8 cellular contexts compared by ENCODE assay signal in genomic region chr17:60602871-60603270, GRCh38. TPM values are rescaled to one million over a fixed set of nuclear protein-coding genes. Genes with fewer than 3 reads are reported as not detected.
DNase-seq lines count a peak whose midpoint lies in the region; ATAC-seq and TF ChIP-seq lines count a peak whose summit lies in the region.

No MANE protein-coding gene starts in this region.

- H3K9me3 Mint-ChIP-seq in activated CD4-positive, alpha-beta T cell treated with anti-CD3 and anti-CD28 coated beads for 36 hours (ENCODE audit: low read depth): no peaks in the 10 kb centered on the region
- no peaks in the 10 kb centered on the region for H3K9me3 Mint-ChIP-seq in activated CD8-positive, alpha-beta T cell treated with anti-CD3 and anti-CD28 coated beads, Interleukin-2, amount 10 ng/mL, durations not matched to agents 7 days and 5 days (ENCODE audit: insufficient read depth)
- H3K9me3 Mint-ChIP-seq in stimulated activated memory B cell treated with anti-CD40 and anti-IgM and Interleukin-4, amounts not matched to agents 10 μg/mL and 1 μg/mL and 100 μg/mL, for 72 hours: no peaks in the 10 kb centered on the region

- CTCF ChIA-PET in activated CD4-positive, alpha-beta T cell treated with anti-CD3 and anti-CD28 coated beads for 36 hours (lab: Charles Lee): interaction anchor here (0.6 to 1.6 kb wide), 3 partner anchors 33 to 77 kb away, joined by 3 to 4 read pairs (median 3); partner anchors contain the start of gene APPBP2
- CTCF ChIA-PET in activated CD8-positive, alpha-beta T cell treated with anti-CD3 and anti-CD28 coated beads, Interleukin-2, amount 10 ng/mL, durations not matched to agents 7 days and 5 days (lab: Charles Lee): interaction anchor here (1.1 to 1.3 kb wide), 2 partner anchors 35 to 38 kb away, joined by 3 to 4 read pairs; no protein-coding TSS in a partner anchor

- H3K27me3 Mint-ChIP-seq in activated CD4-positive, alpha-beta T cell treated with anti-CD3 and anti-CD28 coated beads for 36 hours: no peaks in the 10 kb centered on the region
- H3K27me3 Mint-ChIP-seq in activated CD8-positive, alpha-beta T cell treated with anti-CD3 and anti-CD28 coated beads, Interleukin-2, amount 10 ng/mL, durations not matched to agents 7 days and 5 days (ENCODE audit: low read depth): no peaks in the 10 kb centered on the region
- no peaks in the 10 kb centered on the region for H3K27me3 Mint-ChIP-seq in stimulated activated memory B cell treated with anti-CD40 and anti-IgM and Interleukin-4, amounts not matched to agents 10 μg/mL and 1 μg/mL and 100 μg/mL, for 72 hours

- peaks cover 4% of the 10 kb centered on the region for H3K36me3 Mint-ChIP-seq in activated CD4-positive, alpha-beta T cell treated with anti-CD3 and anti-CD28 coated beads for 36 hours (ENCODE audit: low read depth)
- H3K36me3 Mint-ChIP-seq in activated CD8-positive, alpha-beta T cell treated with anti-CD3 and anti-CD28 coated beads, Interleukin-2, amount 10 ng/mL, durations not matched to agents 7 days and 5 days (ENCODE audit: low read depth): peaks cover 18% of the 10 kb centered on the region
- no peaks in the 10 kb centered on the region for H3K36me3 Mint-ChIP-seq in stimulated activated memory B cell treated with anti-CD40 and anti-IgM and Interleukin-4, amounts not matched to agents 10 μg/mL and 1 μg/mL and 100 μg/mL, for 72 hours

- H3K36me3 ChIP-seq in iPS-15b (ENCODE audit: control insufficient read depth, insufficient read depth, low read length) (no peaks in the 10 kb centered on the region), mucosa of descending colon (ENCODE audit: low read depth) (no peaks in the 10 kb centered on the region)

- peak overlapping the region; percentile 20 for H3K9ac ChIP-seq in iPS-15b (ENCODE audit: low read depth, low read length)

- H3K4me1 Mint-ChIP-seq in activated CD4-positive, alpha-beta T cell treated with anti-CD3 and anti-CD28 coated beads for 36 hours: peaks cover 42% of the 10 kb centered on the region
- peaks cover 42% of the 10 kb centered on the region for H3K4me1 Mint-ChIP-seq in activated CD8-positive, alpha-beta T cell treated with anti-CD3 and anti-CD28 coated beads, Interleukin-2, amount 10 ng/mL, durations not matched to agents 7 days and 5 days (ENCODE audit: low read depth)
- H3K4me1 Mint-ChIP-seq in stimulated activated memory B cell treated with anti-CD40 and anti-IgM and Interleukin-4, amounts not matched to agents 10 μg/mL and 1 μg/mL and 100 μg/mL, for 72 hours: peaks cover 53% of the 10 kb centered on the region

- intact Hi-C loops in activated CD4-positive, alpha-beta T cell treated with anti-CD3 and anti-CD28 coated beads for 36 hours (cut with DNase I, micrococcal nuclease): loop anchor here in 1 of 2 experiments (1.0 to 5.0 kb wide), 3 partner anchors 35 to 809 kb away; partner anchors contain the start of genes RPS6KB1 and TUBD1
- intact Hi-C loops in mucosa of descending colon (cut with DNase I, micrococcal nuclease): no loop called here

- no peaks in the 10 kb centered on the region for H3K27me3 ChIP-seq in iPS-15b (ENCODE audit: control insufficient read depth, insufficient read depth, low read length)

- POLR2A ChIA-PET in activated CD4-positive, alpha-beta T cell treated with anti-CD3 and anti-CD28 coated beads for 36 hours (lab: Charles Lee): no interaction called here
- POLR2A ChIA-PET in activated CD8-positive, alpha-beta T cell treated with anti-CD3 and anti-CD28 coated beads, Interleukin-2, amount 10 ng/mL, durations not matched to agents 7 days and 5 days (lab: Charles Lee): no interaction called here

- H3K4me3 ChIP-seq in iPS-15b (ENCODE audit: low read depth, low read length) (peak overlapping the region; percentile 74), mucosa of descending colon (no peak overlapping the region)

- DNase-seq in activated CD4-positive, alpha-beta T cell treated with anti-CD3 and anti-CD28 coated beads for 36 hours: no peak
- no peak for DNase-seq in activated CD4-positive, alpha-beta T cell treated with anti-CD3 and anti-CD28 coated beads, Interleukin-2, amount 50 U/mL, for 48 hours
- no peak for DNase-seq in activated CD8-positive, alpha-beta T cell treated with anti-CD3 and anti-CD28 coated beads, Interleukin-2, amount 10 ng/mL, durations not matched to agents 7 days and 5 days
- DNase-seq in mucosa of descending colon (no peak), AG20443 (ENCODE audit: low spot score) (no peak), DMS 273 (lab: John Stamatoyannopoulos, UW; ENCODE audit: unreplicated experiment) (no peak)

- peak overlapping the region; percentile 95 for H3K4me3 Mint-ChIP-seq in activated CD4-positive, alpha-beta T cell treated with anti-CD3 and anti-CD28 coated beads for 36 hours
- peak overlapping the region; percentile 92 for H3K4me3 Mint-ChIP-seq in activated CD8-positive, alpha-beta T cell treated with anti-CD3 and anti-CD28 coated beads, Interleukin-2, amount 10 ng/mL, durations not matched to agents 7 days and 5 days
- peak overlapping the region; percentile 45 for H3K4me3 Mint-ChIP-seq in stimulated activated memory B cell treated with anti-CD40 and anti-IgM and Interleukin-4, amounts not matched to agents 10 μg/mL and 1 μg/mL and 100 μg/mL, for 72 hours

- no peak overlapping the region for H3K27ac Mint-ChIP-seq in activated CD4-positive, alpha-beta T cell treated with anti-CD3 and anti-CD28 coated beads for 36 hours
- H3K27ac Mint-ChIP-seq in activated CD8-positive, alpha-beta T cell treated with anti-CD3 and anti-CD28 coated beads, Interleukin-2, amount 10 ng/mL, durations not matched to agents 7 days and 5 days: no peak overlapping the region
- no peak overlapping the region for H3K27ac Mint-ChIP-seq in stimulated activated memory B cell treated with anti-CD40 and anti-IgM and Interleukin-4, amounts not matched to agents 10 μg/mL and 1 μg/mL and 100 μg/mL, for 72 hours

- no peak for TF ChIP-seq CTCF in mucosa of descending colon (IDR thresholded peaks at IDR 0.05)

- H3K4me1 ChIP-seq in iPS-15b (ENCODE audit: control insufficient read depth, insufficient read depth, low read length) (peaks cover 5% of the 10 kb centered on the region), mucosa of descending colon (ENCODE audit: low read depth) (peaks cover 19% of the 10 kb centered on the region)

- ATAC-seq in activated CD4-positive, alpha-beta T cell treated with anti-CD3 and anti-CD28 coated beads for 36 hours: no peak
- no peak for ATAC-seq in activated CD8-positive, alpha-beta T cell treated with anti-CD3 and anti-CD28 coated beads, Interleukin-2, amount 10 ng/mL, durations not matched to agents 7 days and 5 days
- no peak for ATAC-seq in stimulated activated memory B cell treated with anti-CD40 and anti-IgM and Interleukin-4, amounts not matched to agents 10 μg/mL and 1 μg/mL and 100 μg/mL, for 72 hours
- ATAC-seq in mucosa of descending colon: no peak

- H3K9me3 ChIP-seq in iPS-15b (ENCODE audit: control insufficient read depth, insufficient read depth, low read length) (no peaks in the 10 kb centered on the region), mucosa of descending colon (no peaks in the 10 kb centered on the region)

RNA-seq across cellular contexts. Expression of gene PPM1D, which starts 2.9 kb away (rescaled TPM):
- total RNA-seq in activated CD4-positive, alpha-beta T cell treated with anti-CD3 and anti-CD28 coated beads for 36 hours: 1 to 10 TPM; 9.3 to 9.7 TPM
- total RNA-seq in activated CD8-positive, alpha-beta T cell treated with anti-CD3 and anti-CD28 coated beads, Interleukin-2, amount 10 ng/mL, durations not matched to agents 7 days and 5 days: 10 to 100 TPM; 20.4 to 21.2 TPM
- 10 to 100 TPM; 16.0 to 20.6 (median 16.3) TPM for total RNA-seq in mucosa of descending colon

Comparison
In these comparisons a context has a peak if more than half of its experiments do, and no peak if none do; other contexts are left out.
1. H3K4me3 Mint-ChIP-seq: peak in every context shown above with its lines; median percentile 95 in activated CD4-positive, alpha-beta T cell treated with anti-CD3 and anti-CD28 coated beads for 36 hours; 92 in activated CD8-positive, alpha-beta T cell treated with anti-CD3 and anti-CD28 coated beads, Interleukin-2, amount 10 ng/mL, durations not matched to agents 7 days and 5 days; 45 in stimulated activated memory B cell treated with anti-CD40 and anti-IgM and Interleukin-4, amounts not matched to agents 10 μg/mL and 1 μg/mL and 100 μg/mL, for 72 hours.